In genomic region chr22:18156878-18157713, GRCh38 we compare ENCODE assay signal across 8 cellular contexts. TPM values are rescaled to one million over a fixed set of nuclear protein-coding genes. Genes with fewer than 3 reads are reported as not detected.
DNase-seq lines count a peak whose midpoint lies in the region; ATAC-seq and TF ChIP-seq lines count a peak whose summit lies in the region.

No MANE protein-coding gene starts in this region.

- no peaks in the 10 kb centered on the region for H3K9me3 ChIP-seq in OCI-LY1 (ENCODE audit: low read length)
- peaks cover 2% of the 10 kb centered on the region for H3K9me3 ChIP-seq in trophoblast cell (ENCODE audit: insufficient read depth, low read depth, low read length)

- H3K18ac ChIP-seq in trophoblast cell (ENCODE audit: low read length), result no peak overlapping the region

- H2AK5ac ChIP-seq in trophoblast cell (ENCODE audit: low read length), result no peak overlapping the region

- H3K79me1 ChIP-seq in trophoblast cell (ENCODE audit: low read length), result no peaks in the 10 kb centered on the region

- H4K20me1 ChIP-seq in OCI-LY1 (ENCODE audit: insufficient read depth, low read length), result no peaks in the 10 kb centered on the region

- ATAC-seq in HG03159 (IDR thresholded peaks at IDR 0.05; ENCODE audit: unreplicated experiment) (no peak), HG02938 (IDR thresholded peaks at IDR 0.05; ENCODE audit: unreplicated experiment) (no peak)

- H3K4me3 ChIP-seq in OCI-LY1 (ENCODE audit: low read depth, low read length, poor library complexity, severe bottlenecking) (no peak overlapping the region), trophoblast cell (ENCODE audit: low read depth, low read length) (no peak overlapping the region)

- no peak overlapping the region for H2BK5ac ChIP-seq in trophoblast cell (ENCODE audit: low read depth, low read length, poor library complexity)

- no peaks in the 10 kb centered on the region for H3K4me1 ChIP-seq in OCI-LY1 (ENCODE audit: insufficient read depth, low read length, severe bottlenecking)
- no peaks in the 10 kb centered on the region for H3K4me1 ChIP-seq in trophoblast cell (ENCODE audit: control insufficient read depth in 1 of 2, insufficient read depth in 2 of 2, low read length in 2 of 2)

- no peaks in the 10 kb centered on the region for H3K36me3 ChIP-seq in OCI-LY1 (ENCODE audit: insufficient read depth, low read length)
- no peaks in the 10 kb centered on the region for H3K36me3 ChIP-seq in trophoblast cell (ENCODE audit: control insufficient read depth in 1 of 2, insufficient read depth in 2 of 2, low read length in 2 of 2)

- peaks cover 24% of the 10 kb centered on the region for H3K4me1 Mint-ChIP-seq in activated naive CD4-positive, alpha-beta T cell treated with anti-CD3 and anti-CD28 coated beads, Interleukin-2, amount 50 U/mL, for 24 hours

- H3K9me2 ChIP-seq in OCI-LY1 (ENCODE audit: low read depth, low read length), result no peaks in the 10 kb centered on the region

- peak overlapping the region; percentile 4 for H3K27ac Mint-ChIP-seq in activated naive CD4-positive, alpha-beta T cell treated with anti-CD3 and anti-CD28 coated beads, Interleukin-2, amount 50 U/mL, for 24 hours

- no peaks in the 10 kb centered on the region for H3F3A ChIP-seq in OCI-LY1 (ENCODE audit: insufficient read depth, low read length)

- H3K9me3 Mint-ChIP-seq in activated naive CD4-positive, alpha-beta T cell treated with anti-CD3 and anti-CD28 coated beads, Interleukin-2, amount 50 U/mL, for 24 hours, result no peaks in the 10 kb centered on the region

- H3K9ac ChIP-seq in OCI-LY1 (ENCODE audit: low read length) (no peak overlapping the region), trophoblast cell (ENCODE audit: low read length) (no peak overlapping the region)

- H4K91ac ChIP-seq in trophoblast cell (ENCODE audit: low read depth, low read length), result no peak overlapping the region

- H3K27me3 ChIP-seq in OCI-LY1 (ENCODE audit: insufficient read depth, low read length) (no peaks in the 10 kb centered on the region), trophoblast cell (ENCODE audit: insufficient read depth, low read length) (no peaks in the 10 kb centered on the region)

- H3K27ac ChIP-seq in OCI-LY1 (ENCODE audit: low read depth, low read length, poor library complexity, severe bottlenecking) (no peak overlapping the region), trophoblast cell (ENCODE audit: low read depth, low read length) (no peak overlapping the region)

- no CpG with 5 or more reads among the region's 24 CpGs for WGBS in trophoblast cell (ENCODE audit: extremely low coverage, insufficient coverage, insufficient read length)

- H3K23ac ChIP-seq in trophoblast cell (ENCODE audit: low read length), result no peak overlapping the region

- H4K12ac ChIP-seq in trophoblast cell (ENCODE audit: low read depth, low read length), result no peak overlapping the region

- H3K4ac ChIP-seq in trophoblast cell (ENCODE audit: low read depth, low read length), result no peak overlapping the region

- peak; percentile 66 for TF ChIP-seq CTCF in OCI-LY1 (IDR thresholded peaks at IDR 0.05; ENCODE audit: low read length)

- H3K14ac ChIP-seq in trophoblast cell (ENCODE audit: low read length), result no peak overlapping the region

- H2AFZ ChIP-seq in OCI-LY1 (ENCODE audit: low read length) (no peak overlapping the region), trophoblast cell (ENCODE audit: insufficient read depth, low read length, poor library complexity) (no peak overlapping the region)

- no peaks in the 10 kb centered on the region for H3K27me3 Mint-ChIP-seq in activated naive CD4-positive, alpha-beta T cell treated with anti-CD3 and anti-CD28 coated beads, Interleukin-2, amount 50 U/mL, for 24 hours

- H2BK120ac ChIP-seq in trophoblast cell (ENCODE audit: insufficient read depth, low read length, poor library complexity), result no peak overlapping the region

- peak; percentile 15 for DNase-seq in CMK (ENCODE audit: low read depth)
- DNase-seq in HS-27A (ENCODE audit: low read depth), result peak; percentile 73
- DNase-seq in globus pallidus (ENCODE audit: low spot score), result peak; percentile 73
- DNase-seq in trophoblast cell, result peak; percentile 98 to 99

- no peak overlapping the region for H2BK12ac ChIP-seq in trophoblast cell (ENCODE audit: low read length)

- no peak overlapping the region for H3K4me3 Mint-ChIP-seq in activated naive CD4-positive, alpha-beta T cell treated with anti-CD3 and anti-CD28 coated beads, Interleukin-2, amount 50 U/mL, for 24 hours

- H3K4me2 ChIP-seq in OCI-LY1 (ENCODE audit: low read length) (no peak overlapping the region), trophoblast cell (ENCODE audit: low read length) (no peak overlapping the region)

- no peaks in the 10 kb centered on the region for H3K79me2 ChIP-seq in OCI-LY1 (ENCODE audit: insufficient read depth, low read length)
- no peaks in the 10 kb centered on the region for H3K79me2 ChIP-seq in trophoblast cell (ENCODE audit: control insufficient read depth, insufficient read depth, low read length, poor library complexity)

- H4K8ac ChIP-seq in trophoblast cell (ENCODE audit: low read depth, low read length), result no peak overlapping the region

- peaks cover 5% of the 10 kb centered on the region for H3K36me3 Mint-ChIP-seq in activated naive CD4-positive, alpha-beta T cell treated with anti-CD3 and anti-CD28 coated beads, Interleukin-2, amount 50 U/mL, for 24 hours

RNA-seq across cellular contexts. Expression of gene USP18, which starts 7.1 kb away (rescaled TPM):
- polyA plus RNA-seq in trophoblast cell (2013), result 1.2 and 1.3 TPM in 2 replicates

RNA-seq across cellular contexts. Expression of gene TUBA8, which starts 46.5 kb away (rescaled TPM):
- polyA plus RNA-seq in trophoblast cell (2013), result 0.74 and 0.76 TPM in 2 replicates

Comparison
In these comparisons a context has a peak if more than half of its experiments do, and no peak if none do; other contexts are left out.
1. DNase-seq: peak in every context shown above with its lines; median percentile 98 in trophoblast cell; 73 in HS-27A; 73 in globus pallidus; 15 in CMK.